In the genomic region with DNA sequence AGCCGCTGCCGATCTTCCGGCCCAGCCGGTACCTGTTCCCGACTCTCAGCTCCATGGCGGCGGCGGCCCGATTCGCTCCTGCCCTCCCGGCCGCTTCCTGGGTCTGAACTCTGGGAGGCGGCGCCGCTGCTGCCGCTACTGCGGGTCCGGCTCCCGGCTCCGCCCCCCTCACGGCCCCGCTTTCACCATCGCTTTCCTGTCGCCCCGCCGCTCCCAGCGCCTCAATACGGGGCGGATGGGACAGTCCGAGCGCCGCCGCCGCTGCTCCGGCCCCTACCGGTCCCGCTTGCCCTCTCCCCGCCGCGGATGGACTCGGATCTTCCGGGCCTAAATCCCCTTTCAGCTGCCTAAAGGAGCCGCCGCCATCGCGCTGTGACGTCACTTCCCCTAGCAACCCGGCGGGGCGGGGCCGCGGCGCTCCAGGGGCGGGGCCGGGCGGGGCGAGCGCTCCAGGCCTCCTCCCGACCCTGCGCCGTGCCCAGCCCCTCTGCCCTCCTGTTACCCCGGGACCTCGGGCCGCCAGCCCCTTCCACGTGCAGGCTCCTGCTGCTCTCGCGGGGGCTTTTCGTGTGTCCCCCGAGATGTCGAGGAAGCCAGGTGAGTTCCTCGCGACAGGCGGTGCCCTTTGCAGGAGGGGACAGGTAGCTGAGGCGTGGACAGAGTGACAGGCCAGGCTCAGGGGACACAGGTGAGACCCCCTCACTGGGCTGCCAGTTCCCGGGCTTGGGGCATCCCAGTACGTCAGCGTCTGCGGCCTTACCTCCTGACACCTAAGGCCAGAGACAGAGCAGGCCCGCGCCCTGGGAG, we compare ENCODE assay signal across 8 cellular contexts. TPM values are rescaled to one million over a fixed set of nuclear protein-coding genes. Genes with fewer than 3 reads are reported as not detected.
DNase-seq lines count a peak whose midpoint lies in the region; ATAC-seq, FAIRE-seq and TF ChIP-seq lines count a peak whose summit lies in the region.

A gene (minus strand): TSS at position 374 of the 807 bp plus-strand sequence. CDS start 319 bp downstream, at position 55.

- peak within 1 kb of the TSS; percentile 77 for H3K4me3 ChIP-seq in Karpas-422 (ENCODE audit: low read length)
- H3K4me3 ChIP-seq in esophagus squamous epithelium = peak within 1 kb of the TSS; percentile 94 to 99 (median 96)

- no peaks in the 10 kb centered on the region for H3K27me3 Mint-ChIP-seq in activated T-cell treated with anti-CD3 and anti-CD28 coated beads, Interleukin-2, amount 50 U/mL, for 72 hours (ENCODE audit: low read depth)

- peak within 1 kb of the TSS; percentile 88; the same call in 1 of the 2 replicates for H2AFZ ChIP-seq in Karpas-422 (ENCODE audit: low read length)

- H3K27ac ChIP-seq in Karpas-422 (ENCODE audit: low read length) = peak within 1 kb of the TSS; percentile 80
- H3K27ac ChIP-seq in esophagus squamous epithelium = peak within 1 kb of the TSS; percentile 100

- peak within 1 kb of the TSS; percentile 96 for H3K27ac Mint-ChIP-seq in activated T-cell treated with anti-CD3 and anti-CD28 coated beads, Interleukin-2, amount 50 U/mL, for 72 hours

- H3K4me3 Mint-ChIP-seq in activated T-cell treated with anti-CD3 and anti-CD28 coated beads, Interleukin-2, amount 50 U/mL, for 72 hours = peak within 1 kb of the TSS; percentile 90 to 97

- no peak for TF ChIP-seq CTCF in esophagus squamous epithelium (IDR thresholded peaks at IDR 0.05)

- H4K20me1 ChIP-seq in Karpas-422 (ENCODE audit: insufficient read depth, low read depth, low read length) = peaks cover 40% of the 10 kb centered on the region

- H3K27me3 ChIP-seq in Karpas-422 (ENCODE audit: low read length) = no peaks in the 10 kb centered on the region
- no peaks in the 10 kb centered on the region for H3K27me3 ChIP-seq in esophagus squamous epithelium

- peaks cover 55% of the 10 kb centered on the region for H3K4me1 Mint-ChIP-seq in activated T-cell treated with anti-CD3 and anti-CD28 coated beads, Interleukin-2, amount 50 U/mL, for 72 hours (ENCODE audit: low read depth)

- 0% methylated on average over 16 of the region's 80 CpGs; no CpG with 5 or more reads in 1 of the 2 donors for WGBS in esophagus squamous epithelium, 2 donors

- no peaks in the 10 kb centered on the region for H3K9me2 ChIP-seq in Karpas-422 (replicated peaks; ENCODE audit: insufficient read depth, low read length)

- peak; percentile 59 for DNase-seq in DMS114 treated with DMSO at 0.1 percent for 48 hours (lab: John Stamatoyannopoulos, UW; ENCODE audit: unreplicated experiment)
- DNase-seq in Karpas-422 = peak; percentile 95
- peak; percentile 59 for DNase-seq in RCC 7860 (ENCODE audit: low spot score)
- peak; percentile 93 for DNase-seq in activated T-cell treated with anti-CD3 and anti-CD28 coated beads, Interleukin-2, amount 50 U/mL, for 72 hours
- DNase-seq in esophagus squamous epithelium (lab: John Stamatoyannopoulos, UW) = peak; percentile 72
- peak; percentile 91 for DNase-seq in myocyte (ENCODE audit: low read depth)
- DNase-seq in stimulated activated CD8-positive, alpha-beta memory T cell treated with anti-CD3 and anti-CD28 coated beads, Interleukin-7, amount 100 ng/mL, for 4 hours (ENCODE audit: low read depth in 2 of 2) = peak; percentile 80 to 87

- H3K79me2 ChIP-seq in Karpas-422 (ENCODE audit: low read length) = peaks cover 46% of the 10 kb centered on the region

- peaks cover 17% of the 10 kb centered on the region for H3K4me1 ChIP-seq in Karpas-422 (ENCODE audit: low read length)
- peaks cover 29 to 60% (median 45%) of the 10 kb centered on the region in 3 donors for H3K4me1 ChIP-seq in esophagus squamous epithelium

- H3K9me3 ChIP-seq in Karpas-422 (ENCODE audit: low read length) (no peaks in the 10 kb centered on the region), esophagus squamous epithelium (no peaks in the 10 kb centered on the region)

- peak in 3 of 4 donors; percentile 64 to 94 (median 91) for TF ChIP-seq POLR2A in esophagus squamous epithelium (IDR thresholded peaks at IDR 0.05)

- H3K4me2 ChIP-seq in Karpas-422 (ENCODE audit: low read depth, low read length, poor library complexity, severe bottlenecking) = peak within 1 kb of the TSS; percentile 81

- peak; percentile 55 for ATAC-seq in GM21717 (IDR thresholded peaks at IDR 0.05; ENCODE audit: unreplicated experiment)
- peak; percentile 89 to 91 for ATAC-seq in activated T-cell treated with anti-CD3 and anti-CD28 coated beads, Interleukin-2, amount 50 U/mL, for 72 hours (replicated peaks in 1 of 2)

- peaks cover 15% of the 10 kb centered on the region; the same call in 1 of the 2 replicates for H3K36me3 ChIP-seq in Karpas-422 (ENCODE audit: insufficient read depth, low read length)
- peaks cover 0 to 35% (median 0%) of the 10 kb centered on the region in 3 donors for H3K36me3 ChIP-seq in esophagus squamous epithelium

- no peak for FAIRE-seq in RCC 7860 (lab: Jason Lieb, UNC)

- H3K9ac ChIP-seq in Karpas-422 (ENCODE audit: low read length) = peak within 1 kb of the TSS; percentile 99

- no peaks in the 10 kb centered on the region for H3K9me3 Mint-ChIP-seq in activated T-cell treated with anti-CD3 and anti-CD28 coated beads, Interleukin-2, amount 50 U/mL, for 72 hours

- H3K36me3 Mint-ChIP-seq in activated T-cell treated with anti-CD3 and anti-CD28 coated beads, Interleukin-2, amount 50 U/mL, for 72 hours (ENCODE audit: insufficient read depth in 2 of 2) = peaks cover 4 to 17% of the 10 kb centered on the region in 2 donors

- intact Hi-C loops in esophagus squamous epithelium (cut with DNase I) = no loop called here

RNA-seq across cellular contexts. Expression of the gene that starts here (rescaled TPM):
- 27.1 and 30.6 TPM in 2 replicates for total RNA-seq in Karpas-422 (2014; rRNA removed; shearing (Covaris generic); ENCODE audit: low replicate concordance)
- 100 to 1,000 TPM; 166 to 170 TPM for total RNA-seq in activated T-cell treated with anti-CD3 and anti-CD28 coated beads, Interleukin-2, amount 50 U/mL, for 72 hours
- total RNA-seq in esophagus squamous epithelium = 100 to 1,000 TPM in 1 of 4 donors, 10 to 100 TPM in 3; 24.6 to 102 (median 57.1) TPM
- 29.0 and 37.1 TPM in 2 replicates for total RNA-seq in myocyte
- polyA plus RNA-seq in myocyte (2012) = 106 TPM

Comparison
In these comparisons a context has a peak if more than half of its experiments do, and no peak if none do; other contexts are left out.
1. Peak in every context shown above with its lines: DNase-seq, ATAC-seq, H3K4me3 ChIP-seq and H3K27ac ChIP-seq.